Comparison of ENCODE assay signal across 9 cellular contexts in the genomic region with DNA sequence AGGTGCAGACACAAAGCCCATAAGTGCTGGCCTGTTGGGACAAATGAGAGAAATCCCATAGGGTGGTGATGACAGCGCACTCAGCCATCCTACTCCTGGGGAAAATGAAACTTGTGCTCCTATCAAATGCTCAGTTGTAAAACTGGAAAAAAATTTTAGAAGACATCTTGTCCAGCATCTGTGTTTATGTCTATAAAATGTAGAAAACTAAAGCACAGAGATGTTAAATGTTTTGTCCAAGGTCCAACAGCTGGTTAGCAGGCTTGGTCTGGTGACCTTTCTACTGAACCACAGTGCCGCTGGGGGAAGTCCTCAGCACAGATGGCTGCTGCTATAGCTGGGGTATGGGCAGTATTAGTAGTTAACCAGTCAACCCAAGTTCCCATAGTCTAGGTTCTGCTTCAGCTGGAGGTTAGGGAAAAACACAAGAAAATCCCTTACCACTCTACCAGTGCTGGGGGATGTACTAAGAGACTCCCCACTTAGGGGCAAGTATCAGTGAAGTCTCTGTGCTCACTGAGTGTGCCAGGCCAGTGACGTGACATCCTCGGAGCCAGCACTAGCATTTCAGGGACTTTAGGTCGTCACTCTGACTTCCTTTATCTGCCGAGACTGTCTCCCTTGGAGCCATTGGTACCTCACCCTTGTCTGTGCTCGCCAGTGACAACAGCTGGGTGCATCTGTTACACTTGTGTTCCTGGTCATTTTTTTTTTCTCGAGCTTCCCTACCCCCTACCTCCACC. TPM values are rescaled to one million over a fixed set of nuclear protein-coding genes. Genes with fewer than 3 reads are reported as not detected.
A peak's percentile ranks its signal among the peaks of the same experiment; 100 is the strongest.
DNase-seq lines count a peak whose midpoint lies in the region; ATAC-seq and TF ChIP-seq lines count a peak whose summit lies in the region.
"Had no signal": no experiment of that assay in that cellular context is flagged by ENCODE, and none has a peak within 500 bp of the region (broad histone marks: within the 10 kb centered on the region; RNA-seq: fewer than 3 reads in every experiment).

No MANE protein-coding gene starts in this region.

- peaks cover 61% of the 10 kb centered on the region for H3K27me3 Mint-ChIP-seq in mesothelial cell of epicardium (ENCODE audit: low read depth)

- peaks cover 0 to 32% (median 5%) of the 10 kb centered on the region in 3 donors for H3K4me1 ChIP-seq in gastroesophageal sphincter
- peaks cover 10 to 24% (median 15%) of the 10 kb centered on the region in 4 donors for H3K4me1 ChIP-seq in upper lobe of left lung

- no peaks in the 10 kb centered on the region for H3K9me3 ChIP-seq in gastroesophageal sphincter
- no peaks in the 10 kb centered on the region for H3K9me3 ChIP-seq in upper lobe of left lung

- no peaks in the 10 kb centered on the region for H3K9me3 Mint-ChIP-seq in mesothelial cell of epicardium

- 61 to 74% methylated on average over 6 of the region's 8 CpGs for WGBS in gastroesophageal sphincter (ENCODE audit: low coverage in 1 of 2), 2 donors
- WGBS in upper lobe of left lung, 2 donors: 61 to 69% methylated on average over 8 of the region's 8 CpGs

- H3K36me3 ChIP-seq in gastroesophageal sphincter (no peaks in the 10 kb centered on the region), upper lobe of left lung (no peaks in the 10 kb centered on the region)

- ATAC-seq in GM18508 (IDR thresholded peaks at IDR 0.05; ENCODE audit: insufficient read depth, unreplicated experiment): peak; percentile 66
- ATAC-seq in GM21526 (IDR thresholded peaks at IDR 0.05; ENCODE audit: low FRiP score, unreplicated experiment): peak; percentile 54
- peak; percentile 60 for ATAC-seq in HG03558 (IDR thresholded peaks at IDR 0.05; ENCODE audit: extremely low read depth, unreplicated experiment)
- no peak for ATAC-seq in HG02970 (IDR thresholded peaks at IDR 0.05; ENCODE audit: low FRiP score, unreplicated experiment)
- ATAC-seq in gastroesophageal sphincter: no peak
- no peak for ATAC-seq in upper lobe of left lung (ENCODE audit: low FRiP score in 2 of 2)

- TF ChIP-seq POLR2A in gastroesophageal sphincter (IDR thresholded peaks at IDR 0.05) (no peak), upper lobe of left lung (IDR thresholded peaks at IDR 0.05) (no peak)

- H3K27ac Mint-ChIP-seq in mesothelial cell of epicardium: no peak overlapping the region

- no peak for TF ChIP-seq CTCF in mesothelial cell of epicardium (IDR thresholded peaks at IDR 0.05; ENCODE audit: unreplicated experiment)
- no peak for TF ChIP-seq CTCF in gastroesophageal sphincter (IDR thresholded peaks at IDR 0.05)
- no peak for TF ChIP-seq CTCF in upper lobe of left lung (IDR thresholded peaks at IDR 0.05)

- DNase-seq in mesothelial cell of epicardium (ENCODE audit: low spot score in 2 of 2, unreplicated experiment in 2 of 2): no peak
- DNase-seq in NCI-H1105 (lab: John Stamatoyannopoulos, UW): no peak
- DNase-seq in upper lobe of left lung: no peak
- DNase-seq: SHP77 treated with DMSO at 0.1 percent for 48 hours had no signal

- peaks cover 55% of the 10 kb centered on the region for H3K27me3 ChIP-seq in gastroesophageal sphincter
- H3K27me3 ChIP-seq in upper lobe of left lung: peaks cover 0 to 16% (median 0%) of the 10 kb centered on the region in 4 donors

- TF ChIP-seq EP300 in gastroesophageal sphincter (IDR thresholded peaks at IDR 0.05) (no peak), upper lobe of left lung (IDR thresholded peaks at IDR 0.05) (no peak)

- H3K4me3 Mint-ChIP-seq in mesothelial cell of epicardium: peak overlapping the region; percentile 64

- no peak overlapping the region for H3K4me3 ChIP-seq in gastroesophageal sphincter
- no peak overlapping the region for H3K4me3 ChIP-seq in upper lobe of left lung

- no peaks in the 10 kb centered on the region for H3K36me3 Mint-ChIP-seq in mesothelial cell of epicardium

- H3K27ac ChIP-seq in gastroesophageal sphincter (peak overlapping the region in 1 of 4 donors; percentile 14), upper lobe of left lung (no peak overlapping the region)

- peaks cover 9% of the 10 kb centered on the region for H3K4me1 Mint-ChIP-seq in mesothelial cell of epicardium

RNA-seq across cellular contexts. Expression of a gene that starts 1.9 kb away (rescaled TPM):
- 6.4 to 7.4 TPM (median 7.0 TPM) in 3 replicates for total RNA-seq in mesothelial cell of epicardium
- 10 to 100 TPM in 2 of 4 donors, 1 to 10 TPM in 2; 1.9 to 15.5 (median 9.9) TPM for total RNA-seq in gastroesophageal sphincter
- total RNA-seq in upper lobe of left lung: 10 to 100 TPM in 1 of 6 donors, 1 to 10 TPM in 5; 1.2 to 10.1 (median 4.0) TPM

RNA-seq across cellular contexts. Expression of a gene that starts 42.0 kb away (rescaled TPM):
- 134 to 135 TPM (median 134 TPM) in 3 replicates for total RNA-seq in mesothelial cell of epicardium
- 10 to 100 TPM in 3 of 4 donors, 1 to 10 TPM in 1; 10.0 to 20.1 (median 13.4) TPM for total RNA-seq in gastroesophageal sphincter
- total RNA-seq in upper lobe of left lung: 1 to 10 TPM; 1.7 to 7.3 (median 2.6) TPM

Comparison
In these comparisons a context has a peak if more than half of its experiments do, and no peak if none do; other contexts are left out.
1. ATAC-seq: peak in GM18508 (single experiment), GM21526 (single experiment) and HG03558 (single experiment); none in HG02970 (single experiment), gastroesophageal sphincter (single experiment) and upper lobe of left lung (0 of 2).